ENCODE assay signal across 8 cellular contexts in the genomic region with DNA sequence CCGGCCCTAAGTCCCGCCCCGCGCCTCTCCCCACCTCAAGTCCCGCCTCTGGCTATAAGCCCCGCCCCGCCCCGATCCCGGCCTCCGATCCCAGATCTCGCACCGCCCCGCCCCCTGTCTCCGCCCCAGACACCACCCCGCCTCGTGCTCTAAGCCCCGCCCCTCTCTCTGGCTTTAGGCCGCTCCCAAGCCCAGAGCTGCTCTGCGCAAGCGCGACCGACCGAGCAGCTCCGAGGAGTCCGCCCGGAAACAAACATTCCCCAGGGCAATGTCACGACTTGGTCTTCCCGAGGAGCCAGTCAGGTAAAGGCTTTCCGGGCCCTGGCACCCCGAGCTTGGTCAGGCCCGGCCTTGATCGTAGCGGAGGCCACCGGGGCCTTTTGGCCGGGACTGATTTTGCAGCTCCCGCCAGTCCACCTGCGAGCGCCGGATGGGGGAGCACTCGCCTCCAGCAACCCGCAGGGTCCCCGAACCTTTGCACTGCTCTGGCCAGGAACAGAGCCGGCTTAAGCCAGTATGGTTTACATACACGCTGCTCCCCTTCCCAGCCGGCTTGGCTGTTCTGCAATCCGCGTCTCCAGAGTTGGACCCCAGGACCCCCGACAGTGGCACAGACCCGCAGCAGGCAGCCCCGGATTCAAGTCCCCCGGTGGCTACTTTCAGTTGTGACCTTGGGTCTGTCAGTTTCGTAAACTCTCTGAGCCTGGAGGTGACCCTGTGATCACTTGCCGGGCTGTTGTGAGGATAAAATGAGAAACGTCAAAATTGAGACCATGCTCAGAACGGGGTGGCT. TPM values are rescaled to one million over a fixed set of nuclear protein-coding genes. Genes with fewer than 3 reads are reported as not detected.
DNase-seq lines count a peak whose midpoint lies in the region; ATAC-seq and TF ChIP-seq lines count a peak whose summit lies in the region.

A gene (plus strand): TSS at position 200 of the 793 bp plus-strand sequence. CDS start 69 bp downstream, at position 269.

- no peaks in the 10 kb centered on the region for H3K36me3 Mint-ChIP-seq in type B pancreatic cell

- DNase-seq in NCI-H1105 (lab: John Stamatoyannopoulos, UW) (peak; percentile 66), SKM-1 treated with dmso at 0.1 percent for 144 hours (lab: John Stamatoyannopoulos, UW; ENCODE audit: unreplicated experiment) (peak; percentile 89), heart right ventricle (peak; percentile 99 to 100), posterior cingulate gyrus (peak; percentile 96 to 100 (median 98)), type B pancreatic cell (ENCODE audit: extremely low spot score, unreplicated experiment) (peak; percentile 99)

- H3K9me3 ChIP-seq in heart right ventricle: no peaks in the 10 kb centered on the region

- peak; percentile 34 for TF ChIP-seq CTCF in GM12873 (IDR thresholded peaks at IDR 0.05; ENCODE audit: insufficient read depth, low read depth, low read length, missing control alignments)
- TF ChIP-seq CTCF in heart right ventricle (IDR thresholded peaks at IDR 0.05): peak in 6 of 9 donors; percentile 11 to 59 (median 38)
- TF ChIP-seq CTCF in type B pancreatic cell (conservative IDR thresholded peaks at IDR 0.05): peak; percentile 34

- H3K4me1 ChIP-seq in heart right ventricle: peaks cover 0 to 13% (median 9%) of the 10 kb centered on the region in 9 donors

- 0% methylated on average over 52 to 55 of the region's 55 CpGs for whole genome bisulfite sequencing in adipose tissue, 3 donors
- 0 to 1% methylated on average over 55 of the region's 55 CpGs for WGBS in heart right ventricle, 2 donors

- peak within 1 kb of the TSS; percentile 79 for H3K27ac Mint-ChIP-seq in type B pancreatic cell

- H3K4me3 Mint-ChIP-seq in type B pancreatic cell: peak within 1 kb of the TSS; percentile 89

- peaks cover 11% of the 10 kb centered on the region for H3K4me1 Mint-ChIP-seq in type B pancreatic cell (ENCODE audit: unreplicated experiment)

- no peaks in the 10 kb centered on the region for H3K27me3 Mint-ChIP-seq in type B pancreatic cell

- no peaks in the 10 kb centered on the region for H3K27me3 ChIP-seq in heart right ventricle

- peaks cover 0 to 21% (median 0%) of the 10 kb centered on the region in 9 donors for H3K36me3 ChIP-seq in heart right ventricle

- ATAC-seq in HG02642 (IDR thresholded peaks at IDR 0.05; ENCODE audit: poor library complexity, unreplicated experiment): peak; percentile 92
- peak; percentile 99 to 100 (median 100) for ATAC-seq in heart right ventricle

- H3K9me3 Mint-ChIP-seq in type B pancreatic cell: no peaks in the 10 kb centered on the region

- intact Hi-C loops in heart right ventricle (cut with DNase I): loop anchor here in 1 of 10 donors (5.0 kb wide), 1 partner anchor 375 kb away; a partner anchor contains a TSS
- intact Hi-C loops in posterior cingulate gyrus (cut with DNase I): loop anchor here (5.0 kb wide), 1 partner anchor 375 kb away; a partner anchor contains a TSS

- H3K4me3 ChIP-seq in heart right ventricle: peak within 1 kb of the TSS; percentile 52 to 94 (median 82)

- H3K27ac ChIP-seq in adipose tissue (ENCODE audit: low read depth, low read length) (no peak within 1 kb of the TSS), heart right ventricle (peak within 1 kb of the TSS; percentile 52 to 97 (median 93))

RNA-seq across cellular contexts. Expression of the gene that starts here (rescaled TPM):
- polyA plus RNA-seq in adipose tissue (10 to 100 TPM in 2 of 3 donors, 1 to 10 TPM in 1; 8.8 to 22.9 (median 11.0) TPM), heart right ventricle (10 to 100 TPM; 10.3 to 39.5 TPM)
- total RNA-seq in heart right ventricle (10 to 100 TPM; 29.5 to 75.7 (median 55.2) TPM), type B pancreatic cell (ENCODE audit: low replicate concordance) (4.8 and 6.2 TPM in 2 replicates)
